ENCODE assay signal across 9 cellular contexts in genomic region chr6:134172020-134172766, GRCh38.
DNase-seq lines count a peak whose midpoint lies in the region; ATAC-seq and TF ChIP-seq lines count a peak whose summit lies in the region.
"Had no signal": no experiment of that assay in that cellular context is flagged by ENCODE, and none has a peak within 500 bp of the region (broad histone marks: within the 10 kb centered on the region; RNA-seq: fewer than 3 reads in every experiment).

No MANE protein-coding gene starts in this region.

- BruUV-seq in PC-9 (replicated peaks; lab: Mats Ljungman, UMichigan) = no TSS peak

- H3K9me3 Mint-ChIP-seq in nephron (no peaks in the 10 kb centered on the region), endothelial cell (ENCODE audit: unreplicated experiment) (no peaks in the 10 kb centered on the region)

- CTCF ChIA-PET in PC-9 (lab: Charles Lee) = no interaction called here

- H3K27ac ChIP-seq in PC-9 (no peak overlapping the region), dorsolateral prefrontal cortex (peak overlapping the region; percentile 26 to 100 (median 99))

- ATAC-seq in GM21515 (IDR thresholded peaks at IDR 0.05; ENCODE audit: unreplicated experiment) = no peak
- ATAC-seq: Panc1 had no signal

- intact Hi-C loops in PC-9 (cut with micrococcal nuclease; ENCODE audit: unreplicated experiment) (no loop called here), dorsolateral prefrontal cortex (cut with DNase I) (loop anchor here (5.0 to 10.0 kb wide), 4 partner anchors 265 to 710 kb away; no protein-coding TSS in a partner anchor)

- TF ChIP-seq CTCF in AG09309 (IDR thresholded peaks at IDR 0.05; ENCODE audit: control insufficient read depth, insufficient read depth, low read depth, low read length, missing control alignments) (no peak), PC-9 (conservative IDR thresholded peaks at IDR 0.05) (no peak), dorsolateral prefrontal cortex (IDR thresholded peaks at IDR 0.05 in 54 of 56, conservative IDR thresholded peaks at IDR 0.05 in 2 of 56; ENCODE audit: low read depth in 1 of 56, partially characterized antibody in 56 of 56) (peak in 8 of 56 donors; percentile 4 to 16 (median 12)), nephron (IDR thresholded peaks at IDR 0.05; ENCODE audit: unreplicated experiment in 3 of 3) (no peak), endothelial cell (IDR thresholded peaks at IDR 0.05; ENCODE audit: unreplicated experiment) (no peak)

- H3K4me3 ChIP-seq in AG09309 (ENCODE audit: control insufficient read depth, low read depth, low read length) = peak overlapping the region; percentile 63
- H3K4me3 ChIP-seq in PC-9 = no peak overlapping the region; the same call in 1 of the 2 replicates
- H3K4me3 ChIP-seq in dorsolateral prefrontal cortex = peak overlapping the region; percentile 61 to 98 (median 86)
- H3K4me3 ChIP-seq in HAP-1 = no peak overlapping the region

- H3F3A ChIP-seq in PC-9 (ENCODE audit: insufficient read depth, low read depth) = peaks cover 24% of the 10 kb centered on the region

- H3K79me2 ChIP-seq in PC-9 (ENCODE audit: low read depth) = peaks cover 19% of the 10 kb centered on the region; the same call in 1 of the 2 replicates

- no peaks in the 10 kb centered on the region for H3K9me3 ChIP-seq in PC-9 (ENCODE audit: insufficient read depth, low read depth)
- H3K9me3 ChIP-seq in HAP-1 = no peaks in the 10 kb centered on the region

- H3K27me3 Mint-ChIP-seq in nephron (ENCODE audit: low read depth) (peaks cover 11% of the 10 kb centered on the region), endothelial cell (ENCODE audit: unreplicated experiment) (peaks cover 8% of the 10 kb centered on the region)

- H3K27ac Mint-ChIP-seq in nephron = peak overlapping the region; percentile 36 to 76 (median 51)
- H3K27ac Mint-ChIP-seq in endothelial cell (ENCODE audit: unreplicated experiment) = no peak overlapping the region

- H3K4me1 ChIP-seq in PC-9 (replicated peaks; ENCODE audit: insufficient read depth) (peaks cover 21% of the 10 kb centered on the region), HAP-1 (peaks cover 6% of the 10 kb centered on the region; the same call in 1 of the 2 replicates)

- H2AFZ ChIP-seq in PC-9 = no peak overlapping the region

- H3K36me3 Mint-ChIP-seq in nephron (ENCODE audit: low read depth) = peaks cover 57% of the 10 kb centered on the region
- H3K36me3 Mint-ChIP-seq in endothelial cell (ENCODE audit: low read depth, unreplicated experiment) = peaks cover 9% of the 10 kb centered on the region

- POLR2A ChIA-PET in PC-9 (lab: Charles Lee; ENCODE audit: unreplicated experiment) = no interaction called here

- peak overlapping the region; percentile 92; the same call in 1 of the 2 replicates for H3K4me2 ChIP-seq in PC-9

- H3K4me1 Mint-ChIP-seq in nephron = peaks cover 50% of the 10 kb centered on the region
- peaks cover 18% of the 10 kb centered on the region for H3K4me1 Mint-ChIP-seq in endothelial cell (ENCODE audit: unreplicated experiment)

- H4K20me1 ChIP-seq in PC-9 (ENCODE audit: insufficient read depth) = no peaks in the 10 kb centered on the region

- H3K4me3 Mint-ChIP-seq in nephron (peak overlapping the region; percentile 85 to 98 (median 90)), endothelial cell (ENCODE audit: unreplicated experiment) (no peak overlapping the region)

- H3K27me3 ChIP-seq in PC-9 (ENCODE audit: insufficient read depth, low read depth) (no peaks in the 10 kb centered on the region), dorsolateral prefrontal cortex (no peaks in the 10 kb centered on the region), HAP-1 (ENCODE audit: low read depth) (no peaks in the 10 kb centered on the region)

- in situ Hi-C loops in HAP-1 (cut with MboI; ENCODE audit: low sequenced_read_pairs) = loop anchor here (25.0 kb wide), 1 partner anchor 715 kb away; no protein-coding TSS in a partner anchor

- no peak for DNase-seq in AG09309 (ENCODE audit: low read depth)
- peak in 1 of 2 experiments; percentile 26 for DNase-seq in PC-9
- no peak for DNase-seq in dorsolateral prefrontal cortex
- no peak for DNase-seq in endothelial cell (ENCODE audit: low spot score)
- DNase-seq in HAP-1 (ENCODE audit: low spot score in 2 of 2) = no peak
- no peak for DNase-seq in NCI-H345 treated with DMSO at 0.1 percent for 48 hours (lab: John Stamatoyannopoulos, UW; ENCODE audit: unreplicated experiment)

- no peaks in the 10 kb centered on the region for H3K9me2 ChIP-seq in PC-9 (ENCODE audit: insufficient read depth)

- H3K36me3 ChIP-seq in PC-9 (ENCODE audit: low read depth) (peaks cover 34% of the 10 kb centered on the region), HAP-1 (replicated peaks) (peaks cover 5% of the 10 kb centered on the region; the same call in 1 of the 2 replicates)

Comparison
In these comparisons a context has a peak if more than half of its experiments do, and no peak if none do; other contexts are left out.
1. H3K4me3 ChIP-seq: peak in AG09309 (single experiment) and dorsolateral prefrontal cortex (59 of 59); none in PC-9 (single experiment) and HAP-1 (single experiment).